17 cellular contexts compared by ENCODE assay signal in genomic region chr4:163404080-163404479, GRCh38.
"Had no signal": no experiment of that assay in that cellular context is flagged by ENCODE, and none has a peak within 500 bp of the region (broad histone marks: within the 10 kb centered on the region; RNA-seq: fewer than 3 reads in every experiment).

No MANE protein-coding gene starts in this region.

- H3K4me3 ChIP-seq: upper lobe of right lung had no signal

- H3K4me2 ChIP-seq: SK-N-SH had no signal

- DNase-seq: activated CD4-positive, alpha-beta T cell treated with anti-CD3 and anti-CD28 coated beads, Interleukin-2, amount 10 ng/mL, durations not matched to agents 7 days and 5 days; activated naive CD4-positive, alpha-beta T cell treated with anti-CD3 and anti-CD28 coated beads, Interleukin-2, amount 10 ng/mL, durations not matched to agents 7 days and 5 days; activated T-cell treated with anti-CD3 and anti-CD28 coated beads for 4 hours; adrenal gland; central memory CD4-positive, alpha-beta T cell; cortex of kidney; effector memory CD4-positive, alpha-beta T cell; erythroblast; hypothalamus; SK-N-SH; stimulated activated CD4-positive, alpha-beta T cell treated with anti-CD3 and anti-CD28 coated beads, Interleukin-2, amount 100 ng/mL, for 24 hours; stimulated activated naive B cell treated with anti-CD40 and anti-IgM and Interleukin-4, amounts not matched to agents 10 μg/mL and 1 μg/mL and 100 μg/mL, for 72 hours; substantia nigra; upper lobe of right lung had no signal

- H3K27me3 ChIP-seq: adrenal gland, upper lobe of right lung had no signal

- H3K27ac Mint-ChIP-seq: activated CD4-positive, alpha-beta T cell treated with anti-CD3 and anti-CD28 coated beads, Interleukin-2, amount 10 ng/mL, durations not matched to agents 7 days and 5 days; activated naive CD4-positive, alpha-beta T cell treated with anti-CD3 and anti-CD28 coated beads, Interleukin-2, amount 10 ng/mL, durations not matched to agents 7 days and 5 days; activated T-helper 17 cell treated with anti-CD3 and anti-CD28 coated beads, Interleukin-2, amount 50 U/mL, for 72 hours; stimulated activated naive B cell treated with anti-CD40 and anti-IgM and Interleukin-4, amounts not matched to agents 10 μg/mL and 1 μg/mL and 100 μg/mL, for 72 hours had no signal

- H3K79me2 ChIP-seq: parathyroid adenoma had no signal

- H3K36me3 Mint-ChIP-seq: activated naive CD4-positive, alpha-beta T cell treated with anti-CD3 and anti-CD28 coated beads, Interleukin-2, amount 10 ng/mL, durations not matched to agents 7 days and 5 days; stimulated activated naive B cell treated with anti-CD40 and anti-IgM and Interleukin-4, amounts not matched to agents 10 μg/mL and 1 μg/mL and 100 μg/mL, for 72 hours had no signal

- H3K27me3 Mint-ChIP-seq: activated naive CD4-positive, alpha-beta T cell treated with anti-CD3 and anti-CD28 coated beads, Interleukin-2, amount 10 ng/mL, durations not matched to agents 7 days and 5 days had no signal

- H3K9ac ChIP-seq: parathyroid adenoma, SK-N-SH had no signal

- ATAC-seq: activated T-helper 17 cell treated with anti-CD3 and anti-CD28 coated beads, Interleukin-2, amount 50 U/mL, for 72 hours; sciatic nerve; stimulated activated naive B cell treated with anti-CD40 and anti-IgM and Interleukin-4, amounts not matched to agents 10 μg/mL and 1 μg/mL and 100 μg/mL, for 72 hours; upper lobe of right lung had no signal

- H3K4me1 ChIP-seq: adrenal gland, parathyroid adenoma, upper lobe of right lung had no signal

- H3K9me3 ChIP-seq: adrenal gland, SK-N-SH, upper lobe of right lung had no signal

- H3K27ac ChIP-seq: parathyroid adenoma, upper lobe of right lung had no signal

- H3K9me3 Mint-ChIP-seq: activated CD4-positive, alpha-beta T cell treated with anti-CD3 and anti-CD28 coated beads, Interleukin-2, amount 10 ng/mL, durations not matched to agents 7 days and 5 days; activated naive CD4-positive, alpha-beta T cell treated with anti-CD3 and anti-CD28 coated beads, Interleukin-2, amount 10 ng/mL, durations not matched to agents 7 days and 5 days; activated T-helper 17 cell treated with anti-CD3 and anti-CD28 coated beads, Interleukin-2, amount 50 U/mL, for 72 hours; stimulated activated naive B cell treated with anti-CD40 and anti-IgM and Interleukin-4, amounts not matched to agents 10 μg/mL and 1 μg/mL and 100 μg/mL, for 72 hours had no signal

- H3K36me3 ChIP-seq: adrenal gland, upper lobe of right lung had no signal

- H3K4me3 Mint-ChIP-seq: activated CD4-positive, alpha-beta T cell treated with anti-CD3 and anti-CD28 coated beads, Interleukin-2, amount 10 ng/mL, durations not matched to agents 7 days and 5 days; activated naive CD4-positive, alpha-beta T cell treated with anti-CD3 and anti-CD28 coated beads, Interleukin-2, amount 10 ng/mL, durations not matched to agents 7 days and 5 days; activated T-helper 17 cell treated with anti-CD3 and anti-CD28 coated beads, Interleukin-2, amount 50 U/mL, for 72 hours; stimulated activated naive B cell treated with anti-CD40 and anti-IgM and Interleukin-4, amounts not matched to agents 10 μg/mL and 1 μg/mL and 100 μg/mL, for 72 hours had no signal

- H3K4me1 Mint-ChIP-seq: activated CD4-positive, alpha-beta T cell treated with anti-CD3 and anti-CD28 coated beads, Interleukin-2, amount 10 ng/mL, durations not matched to agents 7 days and 5 days; activated naive CD4-positive, alpha-beta T cell treated with anti-CD3 and anti-CD28 coated beads, Interleukin-2, amount 10 ng/mL, durations not matched to agents 7 days and 5 days; activated T-helper 17 cell treated with anti-CD3 and anti-CD28 coated beads, Interleukin-2, amount 50 U/mL, for 72 hours; stimulated activated naive B cell treated with anti-CD40 and anti-IgM and Interleukin-4, amounts not matched to agents 10 μg/mL and 1 μg/mL and 100 μg/mL, for 72 hours had no signal
